ENCODE assay signal across 1 cellular context in the genomic region with DNA sequence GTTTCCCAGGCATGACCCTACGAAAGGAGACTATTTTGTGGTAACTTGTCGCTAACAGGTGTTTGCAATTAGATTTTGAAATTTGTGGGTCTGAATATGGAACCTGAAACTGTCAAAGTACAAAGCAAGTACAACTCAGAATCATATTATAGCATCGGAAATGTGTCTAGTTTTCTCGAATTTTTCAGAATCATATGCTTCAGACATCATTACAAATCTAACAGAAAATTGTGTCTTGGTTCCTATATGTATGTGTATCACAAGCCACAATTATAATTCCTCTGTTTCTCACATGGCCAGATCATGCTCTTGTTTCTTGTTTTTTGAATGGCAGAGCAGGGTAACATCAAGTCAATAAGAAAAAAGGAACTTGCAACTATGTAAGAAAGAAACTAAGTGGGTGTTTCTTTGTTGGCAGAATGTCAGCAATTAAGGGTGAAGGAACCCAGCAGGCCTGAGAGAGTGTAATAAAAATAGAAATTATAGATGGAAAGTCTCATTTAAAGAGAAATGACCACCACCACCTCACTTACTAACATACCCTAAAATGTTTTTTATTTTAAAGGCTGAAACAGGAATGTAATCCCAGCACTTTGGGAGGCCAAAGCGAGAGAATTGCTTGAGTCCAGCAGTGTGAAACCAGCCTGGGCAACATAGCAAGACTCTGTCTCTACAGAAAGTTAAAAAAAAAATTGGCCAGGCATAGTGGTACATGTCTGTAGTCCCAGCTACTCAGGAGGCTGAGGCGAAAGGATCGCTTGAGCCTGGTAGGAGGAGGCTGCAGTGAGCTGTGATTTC.
TF ChIP-seq lines count a peak whose summit lies in the region.

No MANE protein-coding gene starts in this region.

TF ChIP-seq in GM12878, 131 proteins besides CTCF, POLR2A, EP300 and RAD21 (continued from another document):
- TF ChIP-seq SKIL (IDR thresholded peaks at IDR 0.05; ENCODE audit: low read depth, poor library complexity, severe bottlenecking) (peak; percentile 95), JUNB (IDR thresholded peaks at IDR 0.05) (peak; percentile 65), MLLT1 (IDR thresholded peaks at IDR 0.05) (peak; percentile 22; the same call in 1 of the 2 replicates), SUZ12 (IDR thresholded peaks at IDR 0.05; ENCODE audit: unreplicated experiment) (no peak), IRF4 (IDR thresholded peaks at IDR 0.05; ENCODE audit: low read depth, low read length) (peak; percentile 78)
- TF ChIP-seq, protein P1, sequence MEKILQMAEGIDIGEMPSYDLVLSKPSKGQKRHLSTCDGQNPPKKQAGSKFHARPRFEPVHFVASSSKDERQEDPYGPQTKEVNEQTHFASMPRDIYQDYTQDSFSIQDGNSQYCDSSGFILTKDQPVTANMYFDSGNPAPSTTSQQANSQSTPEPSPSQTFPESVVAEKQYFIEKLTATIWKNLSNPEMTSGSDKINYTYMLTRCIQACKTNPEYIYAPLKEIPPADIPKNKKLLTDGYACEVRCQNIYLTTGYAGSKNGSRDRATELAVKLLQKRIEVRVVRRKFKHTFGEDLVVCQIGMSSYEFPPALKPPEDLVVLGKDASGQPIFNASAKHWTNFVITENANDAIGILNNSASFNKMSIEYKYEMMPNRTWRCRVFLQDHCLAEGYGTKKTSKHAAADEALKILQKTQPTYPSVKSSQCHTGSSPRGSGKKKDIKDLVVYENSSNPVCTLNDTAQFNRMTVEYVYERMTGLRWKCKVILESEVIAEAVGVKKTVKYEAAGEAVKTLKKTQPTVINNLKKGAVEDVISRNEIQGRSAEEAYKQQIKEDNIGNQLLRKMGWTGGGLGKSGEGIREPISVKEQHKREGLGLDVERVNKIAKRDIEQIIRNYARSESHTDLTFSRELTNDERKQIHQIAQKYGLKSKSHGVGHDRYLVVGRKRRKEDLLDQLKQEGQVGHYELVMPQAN (conservative IDR thresholded peaks at IDR 0.05): peak; percentile 25; the same call in 1 of the 2 replicates
TF ChIP-seq in GM12878: peak in this region for 52.
